ENCODE assay signal across 9 cellular contexts in the genomic region with DNA sequence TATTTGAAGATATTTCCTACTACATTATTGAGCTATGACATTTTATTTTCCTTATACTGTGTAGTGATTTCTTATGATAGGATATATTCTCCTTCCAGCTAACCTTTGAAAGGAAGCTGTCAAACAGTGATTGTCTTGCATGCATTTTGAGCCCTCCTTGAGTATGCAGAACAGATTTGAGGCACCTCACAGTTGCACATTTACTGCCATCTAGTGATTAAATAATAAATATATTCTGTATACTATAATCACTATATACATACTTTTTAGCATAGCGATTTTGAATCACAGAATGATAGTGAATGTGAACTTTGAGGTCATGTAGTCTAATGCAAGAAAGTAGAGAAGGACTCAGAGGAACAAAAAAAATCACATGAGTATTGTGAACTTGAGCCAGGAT.
DNase-seq lines count a peak whose midpoint lies in the region; ATAC-seq and TF ChIP-seq lines count a peak whose summit lies in the region.
"Had no signal": no experiment of that assay in that cellular context is flagged by ENCODE, and none has a peak within 500 bp of the region (broad histone marks: within the 10 kb centered on the region; RNA-seq: fewer than 3 reads in every experiment).

No MANE protein-coding gene starts in this region.

- no peak overlapping the region for H3K27ac Mint-ChIP-seq in activated naive CD8-positive, alpha-beta T cell treated with anti-CD3 and anti-CD28 coated beads, Interleukin-2, amount 50 U/mL, for 24 hours

- ATAC-seq in activated naive CD8-positive, alpha-beta T cell treated with anti-CD3 and anti-CD28 coated beads, Interleukin-2, amount 50 U/mL, for 24 hours: no peak
- ATAC-seq in GM21723 (IDR thresholded peaks at IDR 0.05; ENCODE audit: unreplicated experiment): no peak

- H3K36me3 Mint-ChIP-seq in activated naive CD8-positive, alpha-beta T cell treated with anti-CD3 and anti-CD28 coated beads, Interleukin-2, amount 50 U/mL, for 24 hours (ENCODE audit: low read depth): no peaks in the 10 kb centered on the region

- H3K9me3 Mint-ChIP-seq in activated naive CD8-positive, alpha-beta T cell treated with anti-CD3 and anti-CD28 coated beads, Interleukin-2, amount 50 U/mL, for 24 hours: no peaks in the 10 kb centered on the region

- H3K27me3 Mint-ChIP-seq in activated naive CD8-positive, alpha-beta T cell treated with anti-CD3 and anti-CD28 coated beads, Interleukin-2, amount 50 U/mL, for 24 hours: no peaks in the 10 kb centered on the region

- TF ChIP-seq CTCF in choroid plexus epithelial cell (conservative IDR thresholded peaks at IDR 0.05; ENCODE audit: low read depth, low read length): peak; percentile 42

- peak; percentile 4 for DNase-seq in DMS79 treated with DMSO at 0.1 percent for 48 hours (lab: John Stamatoyannopoulos, UW)
- no peak for DNase-seq in DMS79 (lab: John Stamatoyannopoulos, UW)
- peak; percentile 40 for DNase-seq in NCI-H460 (ENCODE audit: extremely low read depth, low read depth)
- DNase-seq in choroid plexus epithelial cell (ENCODE audit: low read depth): peak; percentile 24
- DNase-seq in renal cortical epithelial cell (ENCODE audit: low read depth): peak; percentile 3
- DNase-seq in activated naive CD8-positive, alpha-beta T cell treated with anti-CD3 and anti-CD28 coated beads, Interleukin-2, amount 50 U/mL, for 24 hours: no peak
- no peak for DNase-seq in activated CD4-positive, alpha-beta T cell treated with anti-CD3 and anti-CD28 coated beads, Interleukin-2, amount 50 U/mL, for 1 hour
- DNase-seq: testis had no signal

- no peaks in the 10 kb centered on the region for H3K4me1 Mint-ChIP-seq in activated naive CD8-positive, alpha-beta T cell treated with anti-CD3 and anti-CD28 coated beads, Interleukin-2, amount 50 U/mL, for 24 hours

- H3K4me3 Mint-ChIP-seq in activated naive CD8-positive, alpha-beta T cell treated with anti-CD3 and anti-CD28 coated beads, Interleukin-2, amount 50 U/mL, for 24 hours: no peak overlapping the region

- no peak overlapping the region for H3K4me3 ChIP-seq in choroid plexus epithelial cell (ENCODE audit: low read depth, low read length)
- H3K4me3 ChIP-seq: testis had no signal

Comparison
In these comparisons a context has a peak if more than half of its experiments do, and no peak if none do; other contexts are left out.
1. DNase-seq: peak in DMS79 treated with DMSO at 0.1 percent for 48 hours (single experiment), NCI-H460 (single experiment), choroid plexus epithelial cell (single experiment) and renal cortical epithelial cell (single experiment); none in DMS79 (single experiment), activated naive CD8-positive, alpha-beta T cell treated with anti-CD3 and anti-CD28 coated beads, Interleukin-2, amount 50 U/mL, for 24 hours (single experiment) and activated CD4-positive, alpha-beta T cell treated with anti-CD3 and anti-CD28 coated beads, Interleukin-2, amount 50 U/mL, for 1 hour (single experiment).